In genomic region chr10:111079241-111079760, GRCh38 we compare ENCODE assay signal across 15 cellular contexts. TPM values are rescaled to one million over a fixed set of nuclear protein-coding genes. Genes with fewer than 3 reads are reported as not detected.
A peak's percentile ranks its signal among the peaks of the same experiment; 100 is the strongest.
DNase-seq lines count a peak whose midpoint lies in the region; ATAC-seq and TF ChIP-seq lines count a peak whose summit lies in the region.
"Had no signal": no experiment of that assay in that cellular context is flagged by ENCODE, and none has a peak within 500 bp of the region (broad histone marks: within the 10 kb centered on the region; RNA-seq: fewer than 3 reads in every experiment).

No MANE protein-coding gene starts in this region.

- peaks cover 37% of the 10 kb centered on the region for H3K4me1 ChIP-seq in left ventricle myocardium inferior
- peaks cover 2% of the 10 kb centered on the region for H3K4me1 ChIP-seq in urinary bladder (ENCODE audit: insufficient read depth)

- peaks cover 77% of the 10 kb centered on the region for H3K27me3 Mint-ChIP-seq in nephron (ENCODE audit: low read depth)

- peaks cover 23% of the 10 kb centered on the region for H3K4me1 Mint-ChIP-seq in nephron

- peak overlapping the region in 1 of 3 experiments; percentile 51 for H3K27ac Mint-ChIP-seq in nephron

- intact Hi-C loops in left ventricle myocardium inferior (cut with micrococcal nuclease) (no loop called here), Right ventricle myocardium superior (cut with DNase I) (loop anchor here (10.0 kb wide), 1 partner anchor 286 kb away; no protein-coding TSS in a partner anchor)

- peaks cover 73% of the 10 kb centered on the region for H3K27me3 ChIP-seq in left ventricle myocardium inferior (ENCODE audit: low read depth)

- DNase-seq in left ventricle myocardium inferior (no peak), Right ventricle myocardium superior (no peak), coronary artery (ENCODE audit: low spot score) (no peak), NCI-H345 (lab: John Stamatoyannopoulos, UW) (no peak)
- DNase-seq: adrenal gland; AML-193; DND-41; NK-92 treated with Interleukin-12 subunit alpha and Interleukin-12 subunit beta, amount 100 ng/mL, for 24 hours; nucleus accumbens; tibial artery had no signal

- H3K9me3 Mint-ChIP-seq in nephron = peaks cover 2% of the 10 kb centered on the region

- ATAC-seq in Right ventricle myocardium superior (ENCODE audit: poor library complexity) (no peak), GM18909 (IDR thresholded peaks at IDR 0.05; ENCODE audit: poor library complexity, unreplicated experiment) (no peak), GM18868 (IDR thresholded peaks at IDR 0.05; ENCODE audit: unreplicated experiment) (no peak)

- H3K27ac ChIP-seq in left ventricle myocardium inferior (replicated peaks) (no peak overlapping the region), coronary artery (no peak overlapping the region), urinary bladder (ENCODE audit: low read depth) (no peak overlapping the region)
- H3K27ac ChIP-seq: adrenal gland, SJSA1, tibial artery had no signal

- TF ChIP-seq CTCF in left ventricle myocardium inferior (IDR thresholded peaks at IDR 0.05; ENCODE audit: borderline replicate concordance) = no peak
- no peak for TF ChIP-seq CTCF in coronary artery (IDR thresholded peaks at IDR 0.05)
- no peak for TF ChIP-seq CTCF in nephron (IDR thresholded peaks at IDR 0.05; ENCODE audit: unreplicated experiment in 3 of 3)

- H3K4me3 ChIP-seq in left ventricle myocardium inferior (peak overlapping the region; percentile 69), coronary artery (peak overlapping the region; percentile 77), urinary bladder (ENCODE audit: low read depth, low read length) (peak overlapping the region; percentile 44)
- H3K4me3 ChIP-seq: adrenal gland, SJSA1, tibial artery had no signal

- 70% methylated on average over 28 of the region's 28 CpGs for WGBS in urinary bladder

- H3K36me3 Mint-ChIP-seq in nephron (ENCODE audit: low read depth) = peaks cover 14% of the 10 kb centered on the region

- H3K9me3 ChIP-seq in left ventricle myocardium inferior (replicated peaks) = no peaks in the 10 kb centered on the region
- H3K9me3 ChIP-seq: adrenal gland, SJSA1, tibial artery had no signal

- H3K36me3 ChIP-seq in left ventricle myocardium inferior (no peaks in the 10 kb centered on the region), urinary bladder (ENCODE audit: insufficient read depth) (no peaks in the 10 kb centered on the region)
- H3K36me3 ChIP-seq: adrenal gland, SJSA1, tibial artery had no signal

- peak overlapping the region; percentile 71 to 79 (median 72) for H3K4me3 Mint-ChIP-seq in nephron

RNA-seq across cellular contexts. Expression of gene ADRA2A, which starts 2.5 kb away (rescaled TPM):
- total RNA-seq in left ventricle myocardium inferior = 0.27 TPM
- 0.67 TPM for total RNA-seq in Right ventricle myocardium superior
- 3.6 TPM for total RNA-seq in urinary bladder
- 15.0 TPM for polyA plus RNA-seq in urinary bladder
